Comparison of ENCODE assay signal across 8 cellular contexts in the genomic region with DNA sequence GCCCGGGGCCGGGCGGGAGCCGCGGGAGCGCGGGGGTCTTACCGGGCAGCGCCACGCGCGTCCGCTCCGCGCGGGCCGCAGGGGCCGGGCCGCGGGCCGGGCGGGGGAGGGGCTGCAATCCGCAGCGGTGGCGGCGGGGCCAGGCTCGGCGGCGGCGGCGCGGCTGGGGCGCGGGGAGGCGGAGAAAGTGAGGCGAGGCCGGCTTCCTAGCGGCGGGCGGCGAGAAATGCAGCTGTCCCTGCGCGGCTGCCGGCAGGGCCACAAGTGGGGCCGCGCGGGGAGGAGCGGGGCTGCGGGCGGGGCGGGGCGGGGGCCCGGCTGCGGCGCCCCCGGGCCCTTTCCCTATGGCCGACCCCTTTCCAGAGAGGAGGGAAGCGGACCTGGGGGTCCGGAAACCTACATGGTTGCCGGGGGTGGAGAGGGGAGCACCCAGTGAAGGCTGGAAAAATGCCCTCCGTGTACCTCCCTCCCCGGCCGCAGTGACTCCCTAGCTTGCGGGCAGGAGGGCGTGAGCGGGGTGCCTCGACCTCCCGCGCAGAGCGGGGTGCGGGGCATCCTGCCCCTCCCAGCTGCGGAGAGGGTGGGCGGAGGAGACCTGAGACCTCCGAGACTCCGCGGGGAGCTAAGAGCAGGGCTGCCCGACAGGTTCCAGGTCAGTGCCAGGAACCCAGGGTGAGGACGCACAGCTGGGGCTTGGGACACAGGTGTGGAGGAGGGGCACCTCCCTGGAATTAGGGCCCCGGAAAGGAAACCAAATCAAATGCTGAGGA. TPM values are rescaled to one million over a fixed set of nuclear protein-coding genes. Genes with fewer than 3 reads are reported as not detected.
DNase-seq lines count a peak whose midpoint lies in the region; ATAC-seq and TF ChIP-seq lines count a peak whose summit lies in the region.

A gene with protein sequence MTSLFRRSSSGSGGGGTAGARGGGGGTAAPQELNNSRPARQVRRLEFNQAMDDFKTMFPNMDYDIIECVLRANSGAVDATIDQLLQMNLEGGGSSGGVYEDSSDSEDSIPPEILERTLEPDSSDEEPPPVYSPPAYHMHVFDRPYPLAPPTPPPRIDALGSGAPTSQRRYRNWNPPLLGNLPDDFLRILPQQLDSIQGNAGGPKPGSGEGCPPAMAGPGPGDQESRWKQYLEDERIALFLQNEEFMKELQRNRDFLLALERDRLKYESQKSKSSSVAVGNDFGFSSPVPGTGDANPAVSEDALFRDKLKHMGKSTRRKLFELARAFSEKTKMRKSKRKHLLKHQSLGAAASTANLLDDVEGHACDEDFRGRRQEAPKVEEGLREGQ (minus strand): TSS at position 230 of the 770 bp plus-strand sequence. CDS start 69,848 bp downstream, outside the sequence.

- peak within 1 kb of the TSS; percentile 96 for H3K27ac ChIP-seq in RWPE2 (ENCODE audit: poor library complexity, severe bottlenecking)
- H3K27ac ChIP-seq in temporal lobe (ENCODE audit: low read depth, low read length), result peak within 1 kb of the TSS; percentile 86

- peaks cover 29% of the 10 kb centered on the region for H3K4me1 ChIP-seq in RWPE2 (ENCODE audit: insufficient read depth, poor library complexity, severe bottlenecking)

- H3K36me3 ChIP-seq in RWPE2 (ENCODE audit: low read depth), result no peaks in the 10 kb centered on the region

- H3K4me1 Mint-ChIP-seq in activated naive CD4-positive, alpha-beta T cell treated with anti-CD3 and anti-CD28 coated beads, Interleukin-2, amount 10 ng/mL, durations not matched to agents 7 days and 5 days, result peaks cover 33% of the 10 kb centered on the region

- no peak within 1 kb of the TSS for H3K27ac Mint-ChIP-seq in activated naive CD4-positive, alpha-beta T cell treated with anti-CD3 and anti-CD28 coated beads, Interleukin-2, amount 10 ng/mL, durations not matched to agents 7 days and 5 days

- H3K36me3 Mint-ChIP-seq in activated naive CD4-positive, alpha-beta T cell treated with anti-CD3 and anti-CD28 coated beads, Interleukin-2, amount 10 ng/mL, durations not matched to agents 7 days and 5 days, result no peaks in the 10 kb centered on the region

- TF ChIP-seq CTCF in GM10266 (IDR thresholded peaks at IDR 0.05; ENCODE audit: control insufficient read depth, insufficient read depth, low read depth, missing control alignments) (peak; percentile 55), RWPE2 (IDR thresholded peaks at IDR 0.05; ENCODE audit: poor library complexity, severe bottlenecking) (peak; percentile 58)

- peak; percentile 88 for DNase-seq in GM10266 (ENCODE audit: extremely low spot score)
- peak; percentile 71 for DNase-seq in RWPE2 (ENCODE audit: low spot score)
- peak; percentile 75 for DNase-seq in activated naive CD4-positive, alpha-beta T cell treated with anti-CD3 and anti-CD28 coated beads, Interleukin-2, amount 10 ng/mL, durations not matched to agents 7 days and 5 days
- DNase-seq in glomerular endothelial cell (ENCODE audit: extremely low read depth, low read depth, low spot score), result no peak
- peak in 47 of 56 donors; percentile 33 to 94 (median 65) for DNase-seq in nucleus accumbens (lab: John Stamatoyannopoulos, UW)
- DNase-seq in NCI-H187 treated with DMSO at 0.1 percent for 48 hours (lab: John Stamatoyannopoulos, UW), result no peak

- ATAC-seq in HG03571 (IDR thresholded peaks at IDR 0.05; ENCODE audit: unreplicated experiment) (peak; percentile 48), RWPE2 (ENCODE audit: low read depth) (peak; percentile 68)

- H3K4me3 ChIP-seq in RWPE2 (ENCODE audit: severe bottlenecking), result peak within 1 kb of the TSS; percentile 92

- no peaks in the 10 kb centered on the region for H3K27me3 ChIP-seq in RWPE2 (ENCODE audit: insufficient read depth, poor library complexity, severe bottlenecking)

- no peaks in the 10 kb centered on the region for H3K9me3 Mint-ChIP-seq in activated naive CD4-positive, alpha-beta T cell treated with anti-CD3 and anti-CD28 coated beads, Interleukin-2, amount 10 ng/mL, durations not matched to agents 7 days and 5 days

- H3K9me3 ChIP-seq in RWPE2 (ENCODE audit: severe bottlenecking), result no peaks in the 10 kb centered on the region

- CTCF ChIA-PET in activated naive CD4-positive, alpha-beta T cell treated with anti-CD3 and anti-CD28 coated beads, Interleukin-2, amount 10 ng/mL, durations not matched to agents 7 days and 5 days (lab: Charles Lee), result interaction anchor here (1.1 to 4.1 kb wide), 5 partner anchors 15 to 97 kb away, joined by 3 to 18 read pairs (median 3); no protein-coding TSS in a partner anchor

- peak within 1 kb of the TSS; percentile 53 for H3K4me3 Mint-ChIP-seq in activated naive CD4-positive, alpha-beta T cell treated with anti-CD3 and anti-CD28 coated beads, Interleukin-2, amount 10 ng/mL, durations not matched to agents 7 days and 5 days

- peaks cover 80% of the 10 kb centered on the region for H3K27me3 Mint-ChIP-seq in activated naive CD4-positive, alpha-beta T cell treated with anti-CD3 and anti-CD28 coated beads, Interleukin-2, amount 10 ng/mL, durations not matched to agents 7 days and 5 days

RNA-seq across cellular contexts. Expression of the gene that starts here (rescaled TPM):
- total RNA-seq in glomerular endothelial cell (19.8 and 27.3 TPM in 2 replicates), temporal lobe (9.1 TPM)

Comparison
In these comparisons a context has a peak if more than half of its experiments do, and no peak if none do; other contexts are left out.
1. DNase-seq: peak in GM10266 (single experiment), RWPE2 (single experiment), activated naive CD4-positive, alpha-beta T cell treated with anti-CD3 and anti-CD28 coated beads, Interleukin-2, amount 10 ng/mL, durations not matched to agents 7 days and 5 days (single experiment) and nucleus accumbens (47 of 56); none in glomerular endothelial cell (single experiment) and NCI-H187 treated with DMSO at 0.1 percent for 48 hours (single experiment).